Comparison of ENCODE assay signal across 20 cellular contexts in the genomic region with DNA sequence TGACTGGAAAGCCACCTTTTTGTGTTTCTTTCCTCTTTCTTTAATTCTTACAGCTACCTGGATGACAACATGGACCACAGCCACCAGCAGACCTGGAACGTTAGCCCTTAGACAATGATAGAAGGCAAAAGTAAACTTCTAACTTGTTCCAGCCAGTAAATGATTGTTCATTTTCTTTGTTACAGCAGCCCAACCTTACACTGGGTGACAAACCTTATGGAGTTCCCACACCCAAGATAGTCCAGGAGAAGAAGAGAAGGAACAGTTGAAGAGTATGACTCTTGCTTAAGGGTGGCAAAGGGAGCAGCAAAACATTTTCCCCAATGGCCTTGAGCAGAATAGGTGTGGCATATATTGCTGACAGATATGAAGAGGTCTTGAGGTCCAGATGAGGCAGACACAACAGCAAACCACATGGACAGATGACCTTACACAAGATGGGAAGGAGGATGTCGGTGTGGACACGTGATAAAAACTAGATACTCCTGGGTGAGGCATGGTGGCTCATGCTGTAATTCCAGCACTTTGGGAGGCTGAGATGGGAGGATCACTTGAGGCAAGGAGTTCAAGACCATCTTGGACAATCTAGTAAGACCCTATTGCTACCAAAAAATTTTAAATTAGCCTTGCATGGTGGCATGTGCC.
"Had no signal": no experiment of that assay in that cellular context is flagged by ENCODE, and none has a peak within 500 bp of the region (broad histone marks: within the 10 kb centered on the region; RNA-seq: fewer than 3 reads in every experiment).

No MANE protein-coding gene starts in this region.

- H3K27ac ChIP-seq: spleen, thoracic aorta, upper lobe of right lung, VCaP had no signal

- H3K36me3 ChIP-seq: spleen, thoracic aorta, upper lobe of right lung had no signal

- FAIRE-seq: endometrium had no signal

- ATAC-seq: activated CD4-positive, CD25-positive, alpha-beta regulatory T cell treated with anti-CD3 and anti-CD28 coated beads, Interleukin-2, amount 50 U/mL, for 24 hours; activated T-cell treated with anti-CD3 and anti-CD28 coated beads, Interleukin-2, amount 50 U/mL, for 72 hours; left ventricle myocardium superior; natural killer cell treated with Interleukin-12 subunit alpha and Interleukin-12 subunit beta and Interleukin-15 and Interleukin-18, amount 100 ng/mL, for 72 hours; upper lobe of right lung had no signal

- DNase-seq: activated CD4-positive, alpha-beta memory T cell treated with anti-CD3 and anti-CD28 coated beads, Interleukin-2, amount 10 ng/mL, durations not matched to agents 7 days and 5 days; activated CD4-positive, alpha-beta T cell treated with anti-CD3 and anti-CD28 coated beads, Interleukin-2, amount 10 ng/mL, durations not matched to agents 24 days and 14 days; activated effector memory CD4-positive, alpha-beta T cell treated with Interleukin-2 at 50 U/mL for 16 hours; activated naive CD4-positive, alpha-beta T cell treated with anti-CD3 and anti-CD28 coated beads, Interleukin-2, amount 10 ng/mL, durations not matched to agents 7 days and 5 days; activated T-cell treated with anti-CD3 and anti-CD28 coated beads, Interleukin-2, amount 50 U/mL, for 72 hours; amygdala; foreskin fibroblast; immature natural killer cell; kidney glomerular epithelial cell; left ventricle myocardium superior; nucleus accumbens; spleen; stimulated activated CD4-positive, alpha-beta T cell treated with anti-CD3 and anti-CD28 coated beads, Interleukin-4, amount 100 ng/mL, for 1 hour; stimulated activated naive CD4-positive, alpha-beta T cell; upper lobe of right lung had no signal

- H3K27me3 ChIP-seq: upper lobe of right lung had no signal

- H3K4me1 ChIP-seq: spleen, upper lobe of right lung had no signal

- H3K4me3 ChIP-seq: spleen, thoracic aorta, upper lobe of right lung had no signal

- H3K9me3 ChIP-seq: thoracic aorta, upper lobe of right lung had no signal
